8 cellular contexts compared by ENCODE assay signal in genomic region chr19:56121180-56122167, GRCh38. TPM values are rescaled to one million over a fixed set of nuclear protein-coding genes. Genes with fewer than 3 reads are reported as not detected.
DNase-seq lines count a peak whose midpoint lies in the region; ATAC-seq, FAIRE-seq and TF ChIP-seq lines count a peak whose summit lies in the region.

ZNF787 (minus strand) TSS chr19:56121295; CDS start chr19:56103217, 18,078 bp downstream.

- H2AFZ ChIP-seq in keratinocyte (ENCODE audit: control insufficient read depth, low read length), result peak within 1 kb of the TSS; percentile 94

- H3K4me2 ChIP-seq in keratinocyte (ENCODE audit: control insufficient read depth, extremely low read depth, insufficient read depth, low read depth, low read length), result peak within 1 kb of the TSS; percentile 93

- H3K79me2 ChIP-seq in keratinocyte (ENCODE audit: control insufficient read depth, insufficient read depth, low read length), result peaks cover 40% of the 10 kb centered on the region

- peak within 1 kb of the TSS; percentile 89 for H3K9ac ChIP-seq in keratinocyte (ENCODE audit: control insufficient read depth, extremely low read depth, insufficient read depth, low read length)

- peak within 1 kb of the TSS; percentile 80 for H3K27ac ChIP-seq in keratinocyte (ENCODE audit: control insufficient read depth, insufficient read depth, low read length)

- DNase-seq in AG09319 (ENCODE audit: extremely low read depth, low read depth), result peak; percentile 96
- DNase-seq in NCI-H446 treated with DMSO at 0.1 percent for 48 hours (lab: John Stamatoyannopoulos, UW), result peak; percentile 94
- DNase-seq in cerebellar cortex (ENCODE audit: low spot score), result peak; percentile 98
- DNase-seq in keratinocyte (ENCODE audit: low read depth, low spot score), result peak; percentile 86
- peak; percentile 96 to 98 for DNase-seq in stimulated activated CD4-positive, alpha-beta T cell treated with anti-CD3 and anti-CD28 coated beads, Interleukin-15, amount 100 ng/mL, for 1 hour (ENCODE audit: low read depth in 1 of 2, low spot score in 1 of 2)

- H3K9me3 ChIP-seq in keratinocyte (ENCODE audit: control insufficient read depth, low read depth, low read length), result no peaks in the 10 kb centered on the region

- FAIRE-seq in keratinocyte (lab: Jason Lieb, UNC), result no peak

- ATAC-seq in GM19035 (IDR thresholded peaks at IDR 0.05; ENCODE audit: unreplicated experiment) (peak; percentile 82), HG03354 (IDR thresholded peaks at IDR 0.05; ENCODE audit: poor library complexity, severe bottlenecking, unreplicated experiment) (peak; percentile 87)
- ATAC-seq in activated CD4-positive, CD25-positive, alpha-beta regulatory T cell treated with anti-CD3 and anti-CD28 coated beads, Interleukin-2, amount 50 U/mL, for 24 hours, result peak; percentile 87 to 91

- H3K9me1 ChIP-seq in keratinocyte (ENCODE audit: control insufficient read depth, extremely low read depth, insufficient read depth, low read length), result peaks cover 2% of the 10 kb centered on the region

- H3K36me3 ChIP-seq in keratinocyte (ENCODE audit: control insufficient read depth in 2 of 2, extremely low read depth in 1 of 2, insufficient read depth in 2 of 2, low read length in 2 of 2), result peaks cover 3 to 14% of the 10 kb centered on the region in 2 experiments

- TF ChIP-seq CTCF in AG09319 (IDR thresholded peaks at IDR 0.05; ENCODE audit: low read depth, low read length), result no peak
- TF ChIP-seq CTCF in keratinocyte (optimal IDR thresholded peaks at IDR 0.05 in 1 of 3, IDR thresholded peaks at IDR 0.05 in 1 of 3, conservative IDR thresholded peaks at IDR 0.05 in 1 of 3; ENCODE audit: extremely low read depth in 1 of 3, insufficient read depth in 2 of 3, low read length in 3 of 3), result no peak

- H4K20me1 ChIP-seq in keratinocyte (ENCODE audit: control insufficient read depth, extremely low read depth, insufficient read depth, low read length), result peaks cover 17% of the 10 kb centered on the region

- H3K4me3 ChIP-seq in keratinocyte (ENCODE audit: control insufficient read depth in 2 of 3, extremely low read depth in 1 of 3, insufficient read depth in 2 of 3, low read depth in 1 of 3, low read length in 3 of 3), result peak within 1 kb of the TSS; percentile 77 to 83 (median 77)

- H3K4me1 ChIP-seq in keratinocyte (ENCODE audit: control insufficient read depth, extremely low read depth, insufficient read depth, low read length), result peaks cover 18% of the 10 kb centered on the region

- no peaks in the 10 kb centered on the region for H3K27me3 ChIP-seq in keratinocyte (ENCODE audit: control insufficient read depth, extremely low read depth, insufficient read depth, low read length)

- dilution Hi-C loops in keratinocyte (cut with MboI; ENCODE audit: extremely low pct_ligation_motif_present, low sequenced_read_pairs), result no loop called here

RNA-seq across cellular contexts. Expression of gene ZNF787, which starts in this region (rescaled TPM):
- polyA plus RNA-seq in keratinocyte, result 4.0 to 10.7 TPM (median 5.6 TPM) in 3 replicates
- 2.9 TPM for polyA plus RNA-seq in keratinocyte (2011; ENCODE audit: low read depth)
- polyA plus RNA-seq in keratinocyte (2011; cell fraction: cytosol; rRNA removed), result 3.7 and 13.4 TPM in 2 replicates
- polyA plus RNA-seq in keratinocyte (2011; cell fraction: nucleus; rRNA removed), result 4.3 and 8.7 TPM in 2 replicates
- polyA plus RNA-seq in keratinocyte (2012; ENCODE audit: low replicate concordance), result 5.8 and 21.8 TPM in 2 replicates
- polyA minus RNA-seq in keratinocyte, result 2.9 to 6.1 TPM (median 4.0 TPM) in 3 replicates
- 37.2 TPM for polyA minus RNA-seq in keratinocyte (2011; cell fraction: cytosol; rRNA and poly(A)+ RNA removed)
- polyA minus RNA-seq in keratinocyte (2011; cell fraction: nucleus; rRNA and poly(A)+ RNA removed), result 5.2 and 8.5 TPM in 2 replicates

Comparison
In these comparisons a context has a peak if more than half of its experiments do, and no peak if none do; other contexts are left out.
1. Peak in every context shown above with its lines: DNase-seq, ATAC-seq, H3K4me3 ChIP-seq and H3K27ac ChIP-seq.